ENCODE assay signal across 8 cellular contexts in genomic region chr1:89022167-89022959, GRCh38. TPM values are rescaled to one million over a fixed set of nuclear protein-coding genes. Genes with fewer than 3 reads are reported as not detected.
DNase-seq lines count a peak whose midpoint lies in the region; ATAC-seq, FAIRE-seq and TF ChIP-seq lines count a peak whose summit lies in the region.

Gene GBP3, minus strand, starts transcription at chr1:89022866. Its CDS starts 2,145 bp downstream, at chr1:89020721.

- no peaks in the 10 kb centered on the region for H3K27me3 ChIP-seq in A673 (replicated peaks; ENCODE audit: insufficient read depth, low read depth, low read length, poor library complexity)

- in situ Hi-C loops in astrocyte of the spinal cord (cut with HindIII; ENCODE audit: low sequenced_read_pairs): no loop called here

- DNase-seq in A673 (ENCODE audit: low spot score) (peak; percentile 47), NCI-H748 (lab: John Stamatoyannopoulos, UW; ENCODE audit: unreplicated experiment) (peak; percentile 57), astrocyte of the spinal cord (ENCODE audit: low read depth, low spot score) (peak; percentile 79), nucleus accumbens (lab: John Stamatoyannopoulos, UW) (no peak)
- DNase-seq in stimulated activated naive CD8-positive, alpha-beta T cell treated with anti-CD3 and anti-CD28 coated beads, Interleukin-15, Interleukin-2, amounts not matched to agents 100 U/mL and 50 U/mL, for 24 hours: no peak

- TF ChIP-seq CTCF in A673 (conservative IDR thresholded peaks at IDR 0.05; ENCODE audit: low read depth, low read length) (no peak), astrocyte of the spinal cord (IDR thresholded peaks at IDR 0.05; ENCODE audit: low read depth, low read length) (no peak)

- POLR2A ChIA-PET in A673 (lab: Charles Lee; ENCODE audit: low non-redundant PET): interaction anchor here (0.6 kb wide), 1 partner anchor 403 kb away, joined by 8 read pairs; no protein-coding TSS in a partner anchor

- peaks cover 6% of the 10 kb centered on the region for H3K4me1 ChIP-seq in A673 (ENCODE audit: insufficient read depth, low read length, poor library complexity, severe bottlenecking)

- no peak within 1 kb of the TSS for H3K27ac ChIP-seq in A673 (ENCODE audit: low read depth, low read length, poor library complexity, severe bottlenecking)

- CTCF ChIA-PET in A673 (lab: Charles Lee): interaction anchor here (0.6 kb wide), 1 partner anchor 64 kb away, joined by 3 read pairs; no protein-coding TSS in a partner anchor

- H3K4me3 ChIP-seq in A673 (ENCODE audit: low read depth, low read length, poor library complexity, severe bottlenecking) (peak within 1 kb of the TSS; percentile 29), astrocyte of the spinal cord (ENCODE audit: low read depth, low read length) (peak within 1 kb of the TSS; percentile 74)

- TSS peak; percentile 86 for BruUV-seq in A673 (replicated peaks; lab: Mats Ljungman, UMichigan)

- intact Hi-C loops in A673 (cut with micrococcal nuclease; ENCODE audit: unreplicated experiment): no loop called here

- no peaks in the 10 kb centered on the region for H3K36me3 ChIP-seq in A673 (ENCODE audit: insufficient read depth, low read length, poor library complexity, severe bottlenecking)

- ATAC-seq in GM18508 (IDR thresholded peaks at IDR 0.05; ENCODE audit: insufficient read depth, unreplicated experiment) (peak; percentile 78), HG03039 (IDR thresholded peaks at IDR 0.05; ENCODE audit: unreplicated experiment) (peak; percentile 58)
- ATAC-seq in stimulated activated naive CD8-positive, alpha-beta T cell treated with anti-CD3 and anti-CD28 coated beads, Interleukin-15, Interleukin-2, amounts not matched to agents 100 U/mL and 50 U/mL, for 24 hours: peak; percentile 74

- FAIRE-seq in islet of Langerhans (lab: Jason Lieb, UNC): peak; percentile 90

- no peaks in the 10 kb centered on the region for H3K9me3 ChIP-seq in A673 (ENCODE audit: low read depth, low read length, poor library complexity, severe bottlenecking)

RNA-seq across cellular contexts. Expression of gene GBP3, which starts in this region (rescaled TPM):
- 2.6 and 6.3 TPM in 2 replicates for total RNA-seq in A673 (2021)

Comparison
In these comparisons a context has a peak if more than half of its experiments do, and no peak if none do; other contexts are left out.
1. DNase-seq: peak in A673 (single experiment), NCI-H748 (single experiment) and astrocyte of the spinal cord (single experiment); none in stimulated activated naive CD8-positive, alpha-beta T cell treated with anti-CD3 and anti-CD28 coated beads, Interleukin-15, Interleukin-2, amounts not matched to agents 100 U/mL and 50 U/mL, for 24 hours (single experiment) and nucleus accumbens (0 of 56).
2. Peak in every context shown above with its lines, with median percentiles within 50 percentile points of each other: ATAC-seq.